Comparison of ENCODE assay signal across 26 cellular contexts in genomic region chr7:23709081-23709746, GRCh38. TPM values are rescaled to one million over a fixed set of nuclear protein-coding genes. Genes with fewer than 3 reads are reported as not detected.
"Had no signal": no experiment of that assay in that cellular context is flagged by ENCODE, and none has a peak within 500 bp of the region (broad histone marks: within the 10 kb centered on the region; RNA-seq: fewer than 3 reads in every experiment).

No MANE protein-coding gene starts in this region.

- ATAC-seq: activated CD8-positive, alpha-beta T cell treated with anti-CD3 and anti-CD28 coated beads for 36 hours; activated naive CD8-positive, alpha-beta T cell treated with anti-CD3 and anti-CD28 coated beads, Interleukin-2, amount 50 U/mL, for 24 hours; left cardiac atrium had no signal

- H3K4me1 ChIP-seq: esophagus squamous epithelium, tibial artery had no signal

- H3K27ac Mint-ChIP-seq: activated CD8-positive, alpha-beta T cell treated with anti-CD3 and anti-CD28 coated beads for 36 hours; activated naive CD4-positive, alpha-beta T cell treated with anti-CD3 and anti-CD28 coated beads for 36 hours; activated naive CD8-positive, alpha-beta T cell treated with anti-CD3 and anti-CD28 coated beads, Interleukin-2, amount 50 U/mL, for 24 hours; activated T-cell treated with anti-CD3 and anti-CD28 coated beads, Interleukin-2, amount 50 U/mL, for 24 hours; activated T-helper 2 cell treated with anti-CD3 and anti-CD28 coated beads, Interferon-gamma antibody, Interleukin-2, Interleukin-4, amounts not matched to agents 10 μg/mL and 5 μg/mL and 100 μg/mL, durations not matched to agents 14 hours and 24 hours and 36 hours; mesothelial cell of epicardium; nephron progenitor cell had no signal

- H3K4me1 Mint-ChIP-seq: activated naive CD8-positive, alpha-beta T cell treated with anti-CD3 and anti-CD28 coated beads, Interleukin-2, amount 50 U/mL, for 24 hours; mesothelial cell of epicardium; nephron progenitor cell had no signal

- H3K4me3 ChIP-seq: esophagus squamous epithelium, lung, tibial artery had no signal

- H3K27ac ChIP-seq: esophagus squamous epithelium, tibial artery had no signal

- FAIRE-seq: islet of Langerhans, urothelium cell line had no signal

- H3K4me3 Mint-ChIP-seq: activated CD8-positive, alpha-beta T cell treated with anti-CD3 and anti-CD28 coated beads for 36 hours; activated naive CD4-positive, alpha-beta T cell treated with anti-CD3 and anti-CD28 coated beads for 36 hours; activated naive CD8-positive, alpha-beta T cell treated with anti-CD3 and anti-CD28 coated beads, Interleukin-2, amount 50 U/mL, for 24 hours; activated T-cell treated with anti-CD3 and anti-CD28 coated beads, Interleukin-2, amount 50 U/mL, for 24 hours; mesothelial cell of epicardium; nephron progenitor cell had no signal

- H3K27me3 ChIP-seq: esophagus squamous epithelium, tibial artery had no signal

- H3K27me3 Mint-ChIP-seq: activated CD8-positive, alpha-beta T cell treated with anti-CD3 and anti-CD28 coated beads for 36 hours; activated T-cell treated with anti-CD3 and anti-CD28 coated beads, Interleukin-2, amount 50 U/mL, for 24 hours had no signal

- DNase-seq: activated CD4-positive, alpha-beta T cell treated with anti-CD3 and anti-CD28 coated beads for 48 hours; activated CD4-positive, CD25-positive, alpha-beta regulatory T cell; activated CD8-positive, alpha-beta T cell treated with anti-CD3 and anti-CD28 coated beads for 36 hours; activated naive CD4-positive, alpha-beta T cell treated with anti-CD3 and anti-CD28 coated beads for 36 hours; activated naive CD8-positive, alpha-beta T cell treated with anti-CD3 and anti-CD28 coated beads, Interleukin-2, amount 50 U/mL, for 24 hours; activated T-cell treated with anti-CD3 and anti-CD28 coated beads, Interleukin-2, amount 50 U/mL, for 24 hours; aorta; effector memory CD4-positive, alpha-beta T cell; esophagus squamous epithelium; left cardiac atrium; nephron progenitor cell; nucleus accumbens; retina; stimulated activated CD4-positive, alpha-beta T cell treated with anti-CD3 and anti-CD28 coated beads, Interleukin-12 subunit alpha, Interleukin-12 subunit beta, amount 100 ng/mL, for 4 hours; stimulated activated CD4-positive, alpha-beta T cell treated with anti-CD3 and anti-CD28 coated beads, Interleukin-1b, Interleukin-23, amount 100 ng/mL, for 48 hours; stimulated activated CD8-positive, alpha-beta memory T cell treated with anti-CD3 and anti-CD28 coated beads, Interleukin-4, amount 100 ng/mL, for 48 hours; stimulated activated naive CD4-positive, alpha-beta T cell; substantia nigra; T1000; tibial artery had no signal

RNA-seq across cellular contexts. Expression of gene STK31, which starts 0.8 kb away (rescaled TPM):
- total RNA-seq: activated naive CD4-positive, alpha-beta T cell treated with anti-CD3 and anti-CD28 coated beads for 36 hours; myocyte had no signal
